8 cellular contexts compared by ENCODE assay signal in genomic region chr1:160205242-160205973, GRCh38. TPM values are rescaled to one million over a fixed set of nuclear protein-coding genes. Genes with fewer than 3 reads are reported as not detected.
DNase-seq lines count a peak whose midpoint lies in the region; ATAC-seq and TF ChIP-seq lines count a peak whose summit lies in the region.

TSS of gene PEA15 (plus strand) at chr1:160205384. CDS start at chr1:160211545, 6,161 bp downstream.

- H3K27me3 ChIP-seq in BE2C = no peaks in the 10 kb centered on the region

- TF ChIP-seq CTCF in BE2C (IDR thresholded peaks at IDR 0.05; ENCODE audit: low read depth, low read length) (no peak), osteocyte (IDR thresholded peaks at IDR 0.05) (no peak)

- peaks cover 5% of the 10 kb centered on the region for H3K36me3 ChIP-seq in BE2C

- H3K4me3 Mint-ChIP-seq in activated naive CD4-positive, alpha-beta T cell treated with anti-CD3 and anti-CD28 coated beads, Interleukin-2, amount 50 U/mL, for 24 hours = peak within 1 kb of the TSS; percentile 88
- peak within 1 kb of the TSS; percentile 89 for H3K4me3 Mint-ChIP-seq in osteocyte (ENCODE audit: unreplicated experiment)

- H3K9me3 Mint-ChIP-seq in activated naive CD4-positive, alpha-beta T cell treated with anti-CD3 and anti-CD28 coated beads, Interleukin-2, amount 50 U/mL, for 24 hours = no peaks in the 10 kb centered on the region
- H3K9me3 Mint-ChIP-seq in osteocyte (ENCODE audit: unreplicated experiment) = no peaks in the 10 kb centered on the region

- H3K4me1 Mint-ChIP-seq in activated naive CD4-positive, alpha-beta T cell treated with anti-CD3 and anti-CD28 coated beads, Interleukin-2, amount 50 U/mL, for 24 hours = peaks cover 54% of the 10 kb centered on the region
- H3K4me1 Mint-ChIP-seq in osteocyte (ENCODE audit: unreplicated experiment) = peaks cover 47% of the 10 kb centered on the region

- H3K27ac ChIP-seq in temporal lobe (ENCODE audit: low read depth, low read length) = peak within 1 kb of the TSS; percentile 96

- H3K27me3 Mint-ChIP-seq in activated naive CD4-positive, alpha-beta T cell treated with anti-CD3 and anti-CD28 coated beads, Interleukin-2, amount 50 U/mL, for 24 hours = no peaks in the 10 kb centered on the region
- no peaks in the 10 kb centered on the region for H3K27me3 Mint-ChIP-seq in osteocyte (ENCODE audit: unreplicated experiment)

- DNase-seq in BE2C = peak; percentile 85
- peak; percentile 56 for DNase-seq in HT-29 (ENCODE audit: low spot score)
- DNase-seq in glomerular visceral epithelial cell (ENCODE audit: extremely low spot score) = peak; percentile 77
- peak; percentile 90 for DNase-seq in osteocyte (ENCODE audit: extremely low spot score, unreplicated experiment)

- no peaks in the 10 kb centered on the region for H3K9me3 ChIP-seq in BE2C

- peaks cover 25% of the 10 kb centered on the region for H3K4me1 ChIP-seq in BE2C

- ATAC-seq in GM19023 (IDR thresholded peaks at IDR 0.05; ENCODE audit: unreplicated experiment) = peak; percentile 55
- ATAC-seq in SK-N-SH treated with all-trans-retinoic acid at 6 μM for 48 hours = peak; percentile 75

- peaks cover 5% of the 10 kb centered on the region for H3K36me3 Mint-ChIP-seq in activated naive CD4-positive, alpha-beta T cell treated with anti-CD3 and anti-CD28 coated beads, Interleukin-2, amount 50 U/mL, for 24 hours
- peaks cover 14% of the 10 kb centered on the region for H3K36me3 Mint-ChIP-seq in osteocyte (ENCODE audit: unreplicated experiment)

- peak within 1 kb of the TSS; percentile 80 for H3K27ac Mint-ChIP-seq in activated naive CD4-positive, alpha-beta T cell treated with anti-CD3 and anti-CD28 coated beads, Interleukin-2, amount 50 U/mL, for 24 hours
- H3K27ac Mint-ChIP-seq in osteocyte (ENCODE audit: unreplicated experiment) = peak within 1 kb of the TSS; percentile 94

- H3K4me3 ChIP-seq in BE2C (ENCODE audit: low read depth, low read length) = peak within 1 kb of the TSS; percentile 95

TF ChIP-seq in SK-N-SH treated with all-trans-retinoic acid at 6 μM for 48 hours, 23 proteins besides CTCF, POLR2A, EP300 and RAD21:
- TF ChIP-seq ZNF565 (CRISPR knock-in tag; conservative IDR thresholded peaks at IDR 0.05; ENCODE audit: low read depth) (no peak), CSRNP3 (CRISPR knock-in tag; IDR thresholded peaks at IDR 0.05) (no peak), ZNF8 (CRISPR knock-in tag; IDR thresholded peaks at IDR 0.05) (no peak), TCF4 (CRISPR knock-in tag; IDR thresholded peaks at IDR 0.05; ENCODE audit: borderline replicate concordance) (no peak)

RNA-seq across cellular contexts. Expression of gene PEA15, which starts in this region (rescaled TPM):
- polyA plus RNA-seq in BE2C (2012; ENCODE audit: insufficient read depth, insufficient read length, low read depth) = 114 TPM
- total RNA-seq in HT-29 (2014; rRNA removed; shearing (Covaris generic)) = 31.6 and 38.7 TPM in 2 replicates
- total RNA-seq in osteocyte (195 and 197 TPM in 2 replicates), temporal lobe (178 TPM)

Comparison
In these comparisons a context has a peak if more than half of its experiments do, and no peak if none do; other contexts are left out.
1. Peak in every context shown above with its lines: DNase-seq, ATAC-seq, H3K4me3 ChIP-seq and H3K27ac ChIP-seq.